ENCODE assay signal across 8 cellular contexts in genomic region chr17:3710951-3711383, GRCh38. TPM values are rescaled to one million over a fixed set of nuclear protein-coding genes. Genes with fewer than 3 reads are reported as not detected.
DNase-seq lines count a peak whose midpoint lies in the region; TF ChIP-seq lines count a peak whose summit lies in the region.

No MANE protein-coding gene starts in this region.

- H3K4me3 ChIP-seq in tibial nerve (no peak overlapping the region), esophagus squamous epithelium (no peak overlapping the region)

- intact Hi-C loops in esophagus squamous epithelium (cut with DNase I), result no loop called here

- H3K36me3 ChIP-seq in tibial nerve (peaks cover 3 to 47% (median 6%) of the 10 kb centered on the region in 3 donors), esophagus squamous epithelium (peaks cover 10 to 45% (median 14%) of the 10 kb centered on the region in 3 donors)

- 67 to 82% methylated on average over 5 of the region's 5 CpGs for WGBS in tibial nerve, 2 donors
- 38 to 55% methylated on average over 5 of the region's 5 CpGs for WGBS in esophagus squamous epithelium, 2 donors

- no peak overlapping the region for H3K27ac ChIP-seq in tibial nerve
- peak overlapping the region in 1 of 4 donors; percentile 42 for H3K27ac ChIP-seq in esophagus squamous epithelium

- H3K27me3 ChIP-seq in tibial nerve (no peaks in the 10 kb centered on the region), esophagus squamous epithelium (no peaks in the 10 kb centered on the region)

- in situ Hi-C loops in GM13977 (cut with MboI; ENCODE audit: low pct_unique_long_range_greater_than_20kb, low sequenced_read_pairs, unreplicated experiment), result no loop called here

- no peaks in the 10 kb centered on the region for H3K4me1 ChIP-seq in tibial nerve
- H3K4me1 ChIP-seq in esophagus squamous epithelium, result peaks cover 0 to 13% (median 3%) of the 10 kb centered on the region in 3 donors

- TF ChIP-seq POLR2A in tibial nerve (IDR thresholded peaks at IDR 0.05) (no peak), esophagus squamous epithelium (IDR thresholded peaks at IDR 0.05) (no peak)

- peak in 1 of 2 donors; percentile 14 for TF ChIP-seq EP300 in tibial nerve (IDR thresholded peaks at IDR 0.05)

- DNase-seq in GM13977 (ENCODE audit: low spot score) (peak; percentile 85), HCEC 1CT (peak; percentile 71), MV-4-11 (lab: John Stamatoyannopoulos, UW) (peak; percentile 94), medulla oblongata (ENCODE audit: extremely low spot score) (peak; percentile 37), putamen (ENCODE audit: low spot score) (no peak), tibial nerve (ENCODE audit: low spot score in 2 of 2) (no peak), esophagus squamous epithelium (lab: John Stamatoyannopoulos, UW) (no peak)
- peak; percentile 68 for DNase-seq in activated CD8-positive, alpha-beta memory T cell treated with anti-CD3 and anti-CD28 coated beads, Interleukin-2, amount 50 U/mL, for 48 hours

- H3K9me3 ChIP-seq in tibial nerve (no peaks in the 10 kb centered on the region), esophagus squamous epithelium (no peaks in the 10 kb centered on the region)

- TF ChIP-seq CTCF in GM13977 (IDR thresholded peaks at IDR 0.05; ENCODE audit: extremely low read depth, insufficient read depth, missing control alignments), result no peak
- no peak for TF ChIP-seq CTCF in tibial nerve (IDR thresholded peaks at IDR 0.05)
- no peak for TF ChIP-seq CTCF in esophagus squamous epithelium (IDR thresholded peaks at IDR 0.05)

RNA-seq across cellular contexts. Expression of gene HASPIN, which starts 12.7 kb away (rescaled TPM):
- total RNA-seq in tibial nerve, result under 1 TPM in 1 of 4 donors, not detected in 3; 0.21 TPM
- 1 to 10 TPM; 1.4 to 5.4 (median 3.0) TPM for total RNA-seq in esophagus squamous epithelium

RNA-seq across cellular contexts. Expression of gene P2RX5, which starts 15.0 kb away (rescaled TPM):
- total RNA-seq in tibial nerve (under 1 TPM in 1 of 4 donors, not detected in 3; 0.42 TPM), esophagus squamous epithelium (1 to 10 TPM in 1 of 4 donors, under 1 TPM in 2, not detected in 1; 0.38 to 1.1 (median 0.97) TPM)

RNA-seq across cellular contexts. Expression of gene EMC6, which starts 42.4 kb away (rescaled TPM):
- total RNA-seq in tibial nerve (10 to 100 TPM; 12.6 to 23.4 (median 18.9) TPM), esophagus squamous epithelium (10 to 100 TPM; 14.5 to 26.3 (median 19.0) TPM)

RNA-seq across cellular contexts. Expression of gene TAX1BP3, which starts 42.6 kb away (rescaled TPM):
- total RNA-seq in tibial nerve (100 to 1,000 TPM; 183 to 303 (median 249) TPM), esophagus squamous epithelium (100 to 1,000 TPM; 185 to 371 (median 293) TPM)

Comparison
In these comparisons a context has a peak if more than half of its experiments do, and no peak if none do; other contexts are left out.
1. DNase-seq: peak in GM13977 (single experiment), HCEC 1CT (single experiment), MV-4-11 (single experiment), activated CD8-positive, alpha-beta memory T cell treated with anti-CD3 and anti-CD28 coated beads, Interleukin-2, amount 50 U/mL, for 48 hours (single experiment) and medulla oblongata (single experiment); none in putamen (single experiment), tibial nerve (0 of 2) and esophagus squamous epithelium (single experiment).